In the genomic region with DNA sequence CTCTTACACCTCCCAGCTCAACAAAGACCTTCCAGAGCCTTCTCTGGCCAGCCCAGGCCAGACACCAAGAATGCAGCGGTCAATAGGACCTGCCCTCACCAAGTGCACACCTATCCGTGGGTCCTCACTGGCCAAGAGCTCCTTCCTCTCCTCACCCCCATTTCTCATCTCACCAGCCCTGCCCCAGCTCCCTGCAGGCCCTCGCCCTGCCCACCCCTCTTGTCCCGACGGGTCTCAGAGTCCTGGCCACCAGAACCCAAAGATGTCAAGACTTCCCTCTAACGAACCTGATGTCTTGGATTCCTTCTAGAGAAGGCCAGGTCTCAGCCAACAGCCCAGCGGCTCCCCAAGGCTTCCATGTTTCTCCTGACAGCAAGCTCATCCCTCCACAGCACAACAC, we compare ENCODE assay signal across 13 cellular contexts. TPM values are rescaled to one million over a fixed set of nuclear protein-coding genes. Genes with fewer than 3 reads are reported as not detected.
"Had no signal": no experiment of that assay in that cellular context is flagged by ENCODE, and none has a peak within 500 bp of the region (broad histone marks: within the 10 kb centered on the region; RNA-seq: fewer than 3 reads in every experiment).

No MANE protein-coding gene starts in this region.

- H3K9me3 Mint-ChIP-seq: activated CD4-positive, alpha-beta T cell treated with anti-CD3 and anti-CD28 coated beads, Interleukin-2, amount 10 ng/mL, durations not matched to agents 7 days and 5 days; activated naive CD4-positive, alpha-beta T cell treated with anti-CD3 and anti-CD28 coated beads for 36 hours; stimulated activated effector memory CD8-positive, alpha-beta T cell treated with anti-CD3 and anti-CD28 coated beads, Interleukin-12 subunit alpha, Interleukin-12 subunit beta, amount 100 ng/mL, for 72 hours had no signal

- H3K9me3 ChIP-seq: gastrocnemius medialis, heart left ventricle, thyroid gland had no signal

- H3K27ac Mint-ChIP-seq: activated CD4-positive, alpha-beta T cell treated with anti-CD3 and anti-CD28 coated beads, Interleukin-2, amount 10 ng/mL, durations not matched to agents 7 days and 5 days; activated naive CD4-positive, alpha-beta T cell treated with anti-CD3 and anti-CD28 coated beads for 36 hours; stimulated activated effector memory CD8-positive, alpha-beta T cell treated with anti-CD3 and anti-CD28 coated beads, Interleukin-12 subunit alpha, Interleukin-12 subunit beta, amount 100 ng/mL, for 72 hours had no signal

- H3K4me3 ChIP-seq: dorsolateral prefrontal cortex, gastrocnemius medialis, heart left ventricle, thyroid gland had no signal

- H3K27ac ChIP-seq: dorsolateral prefrontal cortex, gastrocnemius medialis, heart left ventricle, thyroid gland had no signal

- ATAC-seq: gastrocnemius medialis; heart left ventricle; left colon; stimulated activated effector memory CD8-positive, alpha-beta T cell treated with anti-CD3 and anti-CD28 coated beads, Interleukin-12 subunit alpha, Interleukin-12 subunit beta, amount 100 ng/mL, for 72 hours had no signal

- H3K36me3 ChIP-seq: gastrocnemius medialis, heart left ventricle, thyroid gland had no signal

- H3K27me3 ChIP-seq: gastrocnemius medialis, heart left ventricle, thyroid gland had no signal

- H3K4me3 Mint-ChIP-seq: activated CD4-positive, alpha-beta T cell treated with anti-CD3 and anti-CD28 coated beads, Interleukin-2, amount 10 ng/mL, durations not matched to agents 7 days and 5 days; activated naive CD4-positive, alpha-beta T cell treated with anti-CD3 and anti-CD28 coated beads for 36 hours; stimulated activated effector memory CD8-positive, alpha-beta T cell treated with anti-CD3 and anti-CD28 coated beads, Interleukin-12 subunit alpha, Interleukin-12 subunit beta, amount 100 ng/mL, for 72 hours had no signal

- DNase-seq: activated CD4-positive, alpha-beta T cell treated with anti-CD3 and anti-CD28 coated beads, Interleukin-2, amount 10 ng/mL, durations not matched to agents 7 days and 5 days; activated CD4-positive, CD25-positive, alpha-beta regulatory T cell; activated CD8-positive, alpha-beta memory T cell treated with anti-CD3 and anti-CD28 coated beads for 24 hours; activated naive CD4-positive, alpha-beta T cell treated with anti-CD3 and anti-CD28 coated beads for 36 hours; erythroblast; gastrocnemius medialis; naive B cell; thyroid gland had no signal

RNA-seq across cellular contexts. Expression of gene IGF2, which starts 43.6 kb away (rescaled TPM):
- total RNA-seq: T-helper 2 cell treated with Interferon-gamma antibody and Interleukin-4, amounts not matched to agents 100 ng/mL and 5 ng/mL, for 36 hours had no signal
